Comparison of ENCODE assay signal across 8 cellular contexts in genomic region chr3:169041677-169042171, GRCh38.
A peak's percentile ranks its signal among the peaks of the same experiment; 100 is the strongest.
DNase-seq lines count a peak whose midpoint lies in the region; ATAC-seq, FAIRE-seq and TF ChIP-seq lines count a peak whose summit lies in the region.

No MANE protein-coding gene starts in this region.

- WGBS in heart left ventricle, 4 donors = 23 to 49% (median 36%) methylated on average over 5 of the region's 5 CpGs

- H3K4me1 ChIP-seq in heart left ventricle = peaks cover 0 to 6% (median 0%) of the 10 kb centered on the region in 12 donors

- H3K27me3 ChIP-seq in heart left ventricle = no peaks in the 10 kb centered on the region

- H3K36me3 ChIP-seq in heart left ventricle = no peaks in the 10 kb centered on the region

- no peaks in the 10 kb centered on the region for H3K9me3 ChIP-seq in heart left ventricle

- H3K4me3 ChIP-seq in heart left ventricle = peak overlapping the region in 5 of 12 donors; percentile 13 to 30 (median 15)

- FAIRE-seq in GM12892 (lab: Jason Lieb, UNC) = no peak

- peak; percentile 40 to 73 (median 57) for TF ChIP-seq CTCF in heart left ventricle (IDR thresholded peaks at IDR 0.05)

- intact Hi-C loops in heart left ventricle (cut with DNase I) = loop anchor here in 9 of 10 donors (2.0 to 10.0 kb wide), 8 partner anchors 73 to 703 kb away; no protein-coding TSS in a partner anchor
- intact Hi-C loops in Right ventricle myocardium inferior (cut with DNase I) = loop anchor here (5.0 kb wide), 2 partner anchors 621 to 701 kb away; partner anchors contain the start of gene MECOM

- TF ChIP-seq POLR2A in heart left ventricle (IDR thresholded peaks at IDR 0.05) = no peak
- no peak for TF ChIP-seq POLR2A in GM12892 (IDR thresholded peaks at IDR 0.05; ENCODE audit: low read depth, low read length)

- DNase-seq in heart left ventricle (no peak), Right ventricle myocardium inferior (ENCODE audit: missing footprints) (no peak), foreskin melanocyte (peak; percentile 40), stromal cell of bone marrow (ENCODE audit: low read depth) (peak; percentile 41), NCI-H2227 treated with DMSO at 0.1 percent for 48 hours (lab: John Stamatoyannopoulos, UW) (no peak), GM12892 (ENCODE audit: insufficient read length) (no peak)
- DNase-seq in stimulated activated CD4-positive, alpha-beta T cell treated with anti-CD3 and anti-CD28 coated beads, Interleukin-12 subunit alpha, Interleukin-12 subunit beta, amount 100 ng/mL, for 4 hours = no peak

- peak overlapping the region in 5 of 12 donors; percentile 19 to 54 (median 34) for H3K27ac ChIP-seq in heart left ventricle

- ATAC-seq in heart left ventricle (peak in 2 of 4 donors; percentile 64 to 68), Right ventricle myocardium inferior (no peak), SK-N-SH treated with all-trans-retinoic acid at 6 μM for 48 hours (peak; percentile 79)

TF ChIP-seq in SK-N-SH treated with all-trans-retinoic acid at 6 μM for 48 hours, 23 proteins besides CTCF, POLR2A, EP300 and RAD21:
- TF ChIP-seq GLIS3 (CRISPR knock-in tag; IDR thresholded peaks at IDR 0.05) (no peak), TCF4 (CRISPR knock-in tag; IDR thresholded peaks at IDR 0.05; ENCODE audit: borderline replicate concordance) (no peak), ARNTL (CRISPR knock-in tag; IDR thresholded peaks at IDR 0.05; ENCODE audit: borderline replicate concordance, low read depth) (no peak), CREB5 (CRISPR knock-in tag; IDR thresholded peaks at IDR 0.05; ENCODE audit: low read depth) (no peak), PATZ1 (CRISPR knock-in tag; IDR thresholded peaks at IDR 0.05; ENCODE audit: borderline replicate concordance) (no peak), ZFP30 (CRISPR knock-in tag; IDR thresholded peaks at IDR 0.05) (no peak), POU6F1 (CRISPR knock-in tag; IDR thresholded peaks at IDR 0.05; ENCODE audit: borderline replicate concordance, low read depth) (no peak), ZC3H10 (CRISPR knock-in tag; IDR thresholded peaks at IDR 0.05) (no peak), BACH2 (CRISPR knock-in tag; IDR thresholded peaks at IDR 0.05; ENCODE audit: borderline replicate concordance) (no peak), ZNF8 (CRISPR knock-in tag; IDR thresholded peaks at IDR 0.05) (no peak), ZNF565 (CRISPR knock-in tag; conservative IDR thresholded peaks at IDR 0.05; ENCODE audit: low read depth) (no peak), ESRRG (CRISPR knock-in tag; IDR thresholded peaks at IDR 0.05) (no peak), TOX (CRISPR knock-in tag; IDR thresholded peaks at IDR 0.05; ENCODE audit: borderline replicate concordance) (no peak), OSR1 (CRISPR knock-in tag; IDR thresholded peaks at IDR 0.05) (no peak), ISL1 (CRISPR knock-in tag; IDR thresholded peaks at IDR 0.05) (no peak), ZFP3 (CRISPR knock-in tag; IDR thresholded peaks at IDR 0.05) (no peak)

Comparison
In these comparisons a context has a peak if more than half of its experiments do, and no peak if none do; other contexts are left out.
1. DNase-seq: peak in foreskin melanocyte (single experiment) and stromal cell of bone marrow (single experiment); none in heart left ventricle (0 of 5), Right ventricle myocardium inferior (single experiment), stimulated activated CD4-positive, alpha-beta T cell treated with anti-CD3 and anti-CD28 coated beads, Interleukin-12 subunit alpha, Interleukin-12 subunit beta, amount 100 ng/mL, for 4 hours (single experiment), NCI-H2227 treated with DMSO at 0.1 percent for 48 hours (single experiment) and GM12892 (single experiment).